Comparison of ENCODE assay signal across 8 cellular contexts in the genomic region with DNA sequence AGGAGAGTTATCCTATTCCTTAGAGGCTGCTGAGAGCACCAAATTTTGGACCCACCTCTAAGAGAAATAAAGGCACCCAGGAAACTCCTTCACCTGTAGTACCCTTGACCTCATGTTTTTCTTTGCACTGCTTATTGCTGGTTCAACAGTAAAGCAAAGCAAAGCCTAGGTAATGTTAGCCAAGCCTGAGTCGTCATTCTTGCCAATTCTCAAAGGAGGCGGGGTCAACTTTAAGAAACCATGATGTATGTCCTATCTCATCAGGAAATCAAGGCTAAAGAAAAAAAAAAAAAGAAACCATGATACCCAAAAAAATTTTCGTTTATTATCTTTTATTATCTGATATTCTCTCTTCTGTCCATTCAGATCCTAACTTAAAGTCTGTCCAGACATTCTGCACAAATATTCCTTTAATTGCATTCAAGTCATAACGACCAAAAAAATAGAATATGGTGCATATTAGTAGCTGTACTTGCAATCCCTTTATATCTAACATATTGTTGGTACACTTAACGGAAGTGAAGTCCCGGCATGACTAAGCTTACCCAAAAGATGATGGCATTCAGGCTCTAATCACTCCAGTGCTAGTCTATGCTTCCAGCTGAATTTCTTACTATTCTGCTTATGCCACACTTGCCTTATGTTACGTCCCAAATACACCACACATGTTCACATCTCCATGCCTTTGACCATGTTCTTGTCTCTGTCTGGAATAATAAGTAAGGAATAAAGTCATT. TPM values are rescaled to one million over a fixed set of nuclear protein-coding genes. Genes with fewer than 3 reads are reported as not detected.
A peak's percentile ranks its signal among the peaks of the same experiment; 100 is the strongest.
DNase-seq lines count a peak whose midpoint lies in the region; ATAC-seq and TF ChIP-seq lines count a peak whose summit lies in the region.

No MANE protein-coding gene starts in this region.

- H3K27ac Mint-ChIP-seq in brain: peak overlapping the region in 4 of 5 experiments; percentile 89 to 98 (median 96)

- H3K27me3 ChIP-seq in HUES6 (ENCODE audit: control insufficient read depth, insufficient read depth, low read length) (no peaks in the 10 kb centered on the region), muscle layer of duodenum (ENCODE audit: low read depth, low read length) (no peaks in the 10 kb centered on the region)

- no peak for TF ChIP-seq CTCF in brain (conservative IDR thresholded peaks at IDR 0.05)

- peaks cover 16% of the 10 kb centered on the region for H3K4me1 ChIP-seq in HUES6 (ENCODE audit: control insufficient read depth, insufficient read depth, low read length)
- H3K4me1 ChIP-seq in muscle layer of duodenum (ENCODE audit: control insufficient read depth in 1 of 2, insufficient read depth in 2 of 2, low read length in 2 of 2): peaks cover 6 to 17% of the 10 kb centered on the region in 2 donors

- H3K36me3 Mint-ChIP-seq in brain: peaks cover 18% of the 10 kb centered on the region

- peaks cover 63% of the 10 kb centered on the region for H3K4me1 Mint-ChIP-seq in brain

- H3K27ac ChIP-seq in HUES6 (ENCODE audit: low read depth, low read length): no peak overlapping the region
- peak overlapping the region; percentile 84 for H3K27ac ChIP-seq in muscle layer of duodenum (ENCODE audit: low read length)
- H3K27ac ChIP-seq in substantia nigra (ENCODE audit: low read depth, low read length, poor library complexity, severe bottlenecking): no peak overlapping the region

- H3K9ac ChIP-seq in HUES6 (ENCODE audit: low read length): peak overlapping the region; percentile 26

- DNase-seq in AML-193 (lab: John Stamatoyannopoulos, UW) (peak; percentile 34 to 41), DMS 273 treated with DMSO at 0.1 percent for 48 hours (lab: John Stamatoyannopoulos, UW) (no peak), substantia nigra (lab: John Stamatoyannopoulos, UW) (no peak)

- peak overlapping the region; percentile 87 to 100 (median 98) for H3K4me3 Mint-ChIP-seq in brain

- peaks cover 0 to 8% (median 3%) of the 10 kb centered on the region in 5 experiments for H3K9me3 Mint-ChIP-seq in brain

- H3K36me3 ChIP-seq in HUES6 (ENCODE audit: control insufficient read depth, insufficient read depth, low read length) (peaks cover 28% of the 10 kb centered on the region), muscle layer of duodenum (ENCODE audit: control insufficient read depth in 1 of 2, insufficient read depth in 2 of 2, low read length in 2 of 2) (peaks cover 0 to 5% of the 10 kb centered on the region in 2 donors)

- peak overlapping the region; percentile 91 for H3K4me3 ChIP-seq in HUES6 (ENCODE audit: low read depth, low read length)
- peak overlapping the region; percentile 87 to 95 for H3K4me3 ChIP-seq in muscle layer of duodenum (ENCODE audit: low read depth in 1 of 2, low read length in 2 of 2)

- H3K27me3 Mint-ChIP-seq in brain: peaks cover 9% of the 10 kb centered on the region

- no peak for ATAC-seq in HG02870 (IDR thresholded peaks at IDR 0.05; ENCODE audit: unreplicated experiment)
- ATAC-seq in GM21390 (IDR thresholded peaks at IDR 0.05; ENCODE audit: unreplicated experiment): no peak

- H3K9me3 ChIP-seq in HUES6 (ENCODE audit: control insufficient read depth, insufficient read depth, low read depth, low read length) (peaks cover 9% of the 10 kb centered on the region), muscle layer of duodenum (ENCODE audit: control insufficient read depth in 1 of 2, low read length in 2 of 2) (no peaks in the 10 kb centered on the region)

RNA-seq across cellular contexts. Expression of gene AUH, which starts 1.8 kb away (rescaled TPM):
- polyA plus RNA-seq in brain (ENCODE audit: insufficient read depth, low read depth, low replicate concordance): 11.1 TPM

Comparison
In these comparisons a context has a peak if more than half of its experiments do, and no peak if none do; other contexts are left out.
1. DNase-seq: peak in AML-193 (2 of 2); none in DMS 273 treated with DMSO at 0.1 percent for 48 hours (single experiment) and substantia nigra (0 of 49).